In genomic region chr4:57342406-57342805, GRCh38 we compare ENCODE assay signal across 22 cellular contexts.
DNase-seq lines count a peak whose midpoint lies in the region; ATAC-seq and TF ChIP-seq lines count a peak whose summit lies in the region.
"Had no signal": no experiment of that assay in that cellular context is flagged by ENCODE, and none has a peak within 500 bp of the region (broad histone marks: within the 10 kb centered on the region; RNA-seq: fewer than 3 reads in every experiment).

No MANE protein-coding gene starts in this region.

- H3K4me3 ChIP-seq in choroid plexus epithelial cell (ENCODE audit: low read depth, low read length), result no peak overlapping the region
- H3K4me3 ChIP-seq: adrenal gland, HAP-1, right atrium auricular region had no signal

- DNase-seq in AG20443 (ENCODE audit: low spot score), result peak; percentile 42
- peak; percentile 39 for DNase-seq in RKO (ENCODE audit: low spot score)
- peak; percentile 13 for DNase-seq in choroid plexus epithelial cell (ENCODE audit: low read depth)
- DNase-seq in kidney tubule cell (ENCODE audit: low spot score), result peak; percentile 68
- no peak for DNase-seq in mesothelial cell of epicardium (ENCODE audit: low spot score in 2 of 2, unreplicated experiment in 2 of 2)
- DNase-seq in middle frontal gyrus (ENCODE audit: extremely low spot score, low spot score), result no peak
- DNase-seq: activated CD4-positive, CD25-positive, alpha-beta regulatory T cell; activated CD8-positive, alpha-beta T cell treated with anti-CD3 and anti-CD28 coated beads for 36 hours; adrenal gland; erythroblast; glutamatergic neuron; naive thymus-derived CD8-positive, alpha-beta T cell; NCI-H1694 treated with DMSO at 0.1 percent for 48 hours; NCI-H69; Right ventricle myocardium superior had no signal

- H3K4me1 Mint-ChIP-seq in mesothelial cell of epicardium, result no peaks in the 10 kb centered on the region
- H3K4me1 Mint-ChIP-seq: central memory CD8-positive, alpha-beta T cell; naive thymus-derived CD8-positive, alpha-beta T cell had no signal

- H3K27me3 Mint-ChIP-seq in mesothelial cell of epicardium (ENCODE audit: low read depth), result peaks cover 20% of the 10 kb centered on the region
- H3K27me3 Mint-ChIP-seq: activated CD8-positive, alpha-beta T cell treated with anti-CD3 and anti-CD28 coated beads for 36 hours; central memory CD8-positive, alpha-beta T cell had no signal

- no peaks in the 10 kb centered on the region for H3K36me3 Mint-ChIP-seq in mesothelial cell of epicardium
- H3K36me3 Mint-ChIP-seq: naive thymus-derived CD8-positive, alpha-beta T cell; type B pancreatic cell had no signal

- no peak for TF ChIP-seq CTCF in choroid plexus epithelial cell (conservative IDR thresholded peaks at IDR 0.05; ENCODE audit: low read depth, low read length)
- no peak for TF ChIP-seq CTCF in mesothelial cell of epicardium (IDR thresholded peaks at IDR 0.05; ENCODE audit: unreplicated experiment)

- no peak overlapping the region for H3K27ac Mint-ChIP-seq in mesothelial cell of epicardium
- H3K27ac Mint-ChIP-seq: activated CD8-positive, alpha-beta T cell treated with anti-CD3 and anti-CD28 coated beads for 36 hours; naive thymus-derived CD8-positive, alpha-beta T cell; type B pancreatic cell had no signal

- H3K9me3 Mint-ChIP-seq in mesothelial cell of epicardium, result no peaks in the 10 kb centered on the region
- H3K9me3 Mint-ChIP-seq: activated CD8-positive, alpha-beta T cell treated with anti-CD3 and anti-CD28 coated beads for 36 hours; type B pancreatic cell had no signal

- no peak for ATAC-seq in HG02571 (IDR thresholded peaks at IDR 0.05; ENCODE audit: unreplicated experiment)
- ATAC-seq in activated CD4-positive, CD25-positive, alpha-beta regulatory T cell treated with anti-CD3 and anti-CD28 coated beads, Interleukin-2, amount 50 U/mL, for 24 hours, result no peak
- ATAC-seq: activated CD8-positive, alpha-beta T cell treated with anti-CD3 and anti-CD28 coated beads for 36 hours; left lobe of liver; naive thymus-derived CD8-positive, alpha-beta T cell had no signal

- H3K4me3 Mint-ChIP-seq in mesothelial cell of epicardium, result no peak overlapping the region
- H3K4me3 Mint-ChIP-seq: activated CD8-positive, alpha-beta T cell treated with anti-CD3 and anti-CD28 coated beads for 36 hours; central memory CD8-positive, alpha-beta T cell; naive thymus-derived CD8-positive, alpha-beta T cell; type B pancreatic cell had no signal

Comparison
In these comparisons a context has a peak if more than half of its experiments do, and no peak if none do; other contexts are left out.
1. DNase-seq: peak in AG20443 (single experiment), RKO (single experiment), choroid plexus epithelial cell (single experiment) and kidney tubule cell (single experiment); none in mesothelial cell of epicardium (0 of 2) and middle frontal gyrus (single experiment).